Comparison of ENCODE assay signal across 14 cellular contexts in the genomic region with DNA sequence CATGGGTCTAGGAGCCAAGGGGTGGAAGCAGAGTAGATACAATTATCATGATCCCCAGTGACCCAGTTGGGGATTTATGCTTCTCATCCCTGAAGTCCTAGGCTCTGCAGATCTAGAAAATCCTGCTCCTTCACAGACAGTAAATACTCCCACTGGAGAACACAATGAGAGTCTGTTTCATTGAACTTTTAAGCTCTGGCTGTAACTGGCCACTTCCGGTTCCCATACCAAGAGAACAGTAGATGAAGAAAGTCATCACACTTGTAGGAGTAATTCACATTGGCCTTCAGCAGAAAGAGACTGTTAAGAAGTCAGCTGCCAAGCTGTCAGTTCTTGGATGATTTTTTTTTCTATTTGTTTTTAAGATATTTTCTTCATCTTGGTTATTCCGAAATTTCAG.
A peak's percentile ranks its signal among the peaks of the same experiment; 100 is the strongest.
DNase-seq lines count a peak whose midpoint lies in the region; ATAC-seq and TF ChIP-seq lines count a peak whose summit lies in the region.
"Had no signal": no experiment of that assay in that cellular context is flagged by ENCODE, and none has a peak within 500 bp of the region (broad histone marks: within the 10 kb centered on the region; RNA-seq: fewer than 3 reads in every experiment).

No MANE protein-coding gene starts in this region.

- 45% methylated on average over 2 of the region's 2 CpGs for WGBS in esophagus muscularis mucosa
- WGBS in suprapubic skin: 34% methylated on average over 2 of the region's 2 CpGs
- WGBS in ovary, 3 donors: 42 to 74% (median 69%) methylated on average over 2 of the region's 2 CpGs

- H3K4me1 ChIP-seq in esophagus muscularis mucosa (no peaks in the 10 kb centered on the region), suprapubic skin (peaks cover 20% of the 10 kb centered on the region), ovary (ENCODE audit: insufficient read depth) (peaks cover 2% of the 10 kb centered on the region)
- H3K4me1 ChIP-seq: BLaER1 had no signal

- in situ Hi-C loops in SK-MEL-5 (cut with HindIII; ENCODE audit: low pct_unique_long_range_greater_than_20kb, low sequenced_read_pairs): no loop called here

- H3K27ac ChIP-seq in esophagus muscularis mucosa (replicated peaks in 1 of 4) (no peak overlapping the region), suprapubic skin (peak overlapping the region; percentile 56), ovary (no peak overlapping the region)
- H3K27ac ChIP-seq: BLaER1 had no signal

- no peaks in the 10 kb centered on the region for H3K27me3 ChIP-seq in esophagus muscularis mucosa
- no peaks in the 10 kb centered on the region for H3K27me3 ChIP-seq in suprapubic skin
- H3K27me3 ChIP-seq in ovary: no peaks in the 10 kb centered on the region
- H3K27me3 ChIP-seq: BLaER1 had no signal

- no peaks in the 10 kb centered on the region for H3K9me3 ChIP-seq in esophagus muscularis mucosa
- H3K9me3 ChIP-seq in suprapubic skin: no peaks in the 10 kb centered on the region
- H3K9me3 ChIP-seq in ovary: no peaks in the 10 kb centered on the region
- H3K9me3 ChIP-seq: BLaER1 had no signal

- peak; percentile 96 for DNase-seq in COLO829 (ENCODE audit: low spot score)
- DNase-seq in SK-MEL-5 (ENCODE audit: low read depth, low spot score): peak; percentile 90
- DNase-seq in esophagus muscularis mucosa (ENCODE audit: extremely low spot score): peak; percentile 80
- no peak for DNase-seq in suprapubic skin (ENCODE audit: low spot score in 2 of 2)
- DNase-seq in activated CD4-positive, alpha-beta T cell treated with anti-CD3 and anti-CD28 coated beads for 1 hour: no peak
- no peak for DNase-seq in ovary
- DNase-seq: 8988T; AML-193; CD8-positive, alpha-beta memory T cell; DMS 273 treated with DMSO at 0.1 percent for 48 hours; IMR-90 had no signal

- intact Hi-C loops in esophagus muscularis mucosa (cut with DNase I): no loop called here
- intact Hi-C loops in ovary (cut with DNase I): no loop called here

- TF ChIP-seq POLR2A in esophagus muscularis mucosa (IDR thresholded peaks at IDR 0.05; ENCODE audit: low read depth) (no peak), suprapubic skin (IDR thresholded peaks at IDR 0.05) (no peak), ovary (IDR thresholded peaks at IDR 0.05) (no peak)

- H3K4me3 ChIP-seq in esophagus muscularis mucosa (no peak overlapping the region), suprapubic skin (no peak overlapping the region), ovary (no peak overlapping the region)
- H3K4me3 ChIP-seq: BLaER1 had no signal

- no peak for ATAC-seq in HG03280 (IDR thresholded peaks at IDR 0.05; ENCODE audit: unreplicated experiment)
- ATAC-seq: HCT116 had no signal

- H3K36me3 ChIP-seq in esophagus muscularis mucosa (no peaks in the 10 kb centered on the region), suprapubic skin (no peaks in the 10 kb centered on the region), ovary (no peaks in the 10 kb centered on the region)
- H3K36me3 ChIP-seq: BLaER1 had no signal

- no peak for TF ChIP-seq CTCF in esophagus muscularis mucosa (IDR thresholded peaks at IDR 0.05)
- no peak for TF ChIP-seq CTCF in suprapubic skin (IDR thresholded peaks at IDR 0.05)
- TF ChIP-seq CTCF in ovary (IDR thresholded peaks at IDR 0.05): no peak

- no peak for TF ChIP-seq EP300 in esophagus muscularis mucosa (IDR thresholded peaks at IDR 0.05)
- TF ChIP-seq EP300 in suprapubic skin (IDR thresholded peaks at IDR 0.05): no peak
- no peak for TF ChIP-seq EP300 in ovary (IDR thresholded peaks at IDR 0.05)

Comparison
In these comparisons a context has a peak if more than half of its experiments do, and no peak if none do; other contexts are left out.
1. DNase-seq: peak in COLO829 (single experiment), SK-MEL-5 (single experiment) and esophagus muscularis mucosa (single experiment); none in suprapubic skin (0 of 2), activated CD4-positive, alpha-beta T cell treated with anti-CD3 and anti-CD28 coated beads for 1 hour (single experiment) and ovary (0 of 5).